Comparison of ENCODE assay signal across 1 cellular context in genomic region chr1:156295391-156295947, GRCh38.
TF ChIP-seq lines count a peak whose summit lies in the region.

TSS of gene GLMP (minus strand) at chr1:156295679. CDS start at chr1:156295645, 34 bp downstream.

TF ChIP-seq in HepG2, 621 proteins besides CTCF, POLR2A, EP300 and RAD21 (continued from another document and continues in another):
- no peak for TF ChIP-seq GPBP1L1 (CRISPR knock-in tag; IDR thresholded peaks at IDR 0.05)
- peak; percentile 79 for TF ChIP-seq POLR2AphosphoS5 (IDR thresholded peaks at IDR 0.05; ENCODE audit: low read depth, low read length)
- TF ChIP-seq ZMYM3 (CRISPR knock-in tag; IDR thresholded peaks at IDR 0.05), result no peak
- TF ChIP-seq ZNF777 (CRISPR knock-in tag; IDR thresholded peaks at IDR 0.05), result peak; percentile 61; the same call in 1 of the 2 replicates
- TF ChIP-seq PITX1 (CRISPR knock-in tag; IDR thresholded peaks at IDR 0.05), result no peak
- no peak for TF ChIP-seq U2AF1 (optimal IDR thresholded peaks at IDR 0.05; ENCODE audit: low read depth, low read length)
- peak; percentile 82 for TF ChIP-seq POLR2G (IDR thresholded peaks at IDR 0.05; ENCODE audit: low read depth, low read length)
- TF ChIP-seq PHF20 (CRISPR knock-in tag; IDR thresholded peaks at IDR 0.05), result peak; percentile 90
- TF ChIP-seq ZNF564 (CRISPR knock-in tag; IDR thresholded peaks at IDR 0.05), result 0 out of 2 replicates have a peak, but pooled peaks have one; percentile 34
- no peak for TF ChIP-seq ZNF280D (CRISPR knock-in tag; IDR thresholded peaks at IDR 0.05)
- no peak for TF ChIP-seq SNRNP70 (IDR thresholded peaks at IDR 0.05; ENCODE audit: low read depth, low read length)
- peak; percentile 43; the same call in 1 of the 2 replicates for TF ChIP-seq ZGPAT (CRISPR knock-in tag; IDR thresholded peaks at IDR 0.05)
- TF ChIP-seq ZMYM2 (CRISPR knock-in tag; IDR thresholded peaks at IDR 0.05), result no peak
- peak; percentile 67; the same call in 1 of the 2 replicates for TF ChIP-seq ARID4A (CRISPR knock-in tag; IDR thresholded peaks at IDR 0.05; ENCODE audit: borderline replicate concordance)
- no peak for TF ChIP-seq HHEX (CRISPR knock-in tag; IDR thresholded peaks at IDR 0.05)
- no peak for TF ChIP-seq SMYD3 (CRISPR knock-in tag; IDR thresholded peaks at IDR 0.05)
- 0 out of 2 replicates have a peak, but pooled peaks have one; percentile 37 for TF ChIP-seq MEIS2 (CRISPR knock-in tag; IDR thresholded peaks at IDR 0.05)
- no peak for TF ChIP-seq ZNF343 (CRISPR knock-in tag; IDR thresholded peaks at IDR 0.05)
- TF ChIP-seq ASH2L (IDR thresholded peaks at IDR 0.05; ENCODE audit: insufficient read length, low read depth, low read length), result peak; percentile 38
- TF ChIP-seq MAFK (conservative IDR thresholded peaks at IDR 0.05 in 1 of 2, IDR thresholded peaks at IDR 0.05 in 1 of 2; ENCODE audit: low read length in 2 of 2), result peak in 1 of 2 experiments; percentile 30; a peak in 1 of 4 replicates
- TF ChIP-seq ZFP36L1 (CRISPR knock-in tag; IDR thresholded peaks at IDR 0.05), result peak; percentile 41; the same call in 1 of the 2 replicates
- peak; percentile 39; the same call in 1 of the 2 replicates for TF ChIP-seq ZNF704 (CRISPR knock-in tag; IDR thresholded peaks at IDR 0.05; ENCODE audit: borderline replicate concordance)
- 0 out of 2 replicates have a peak, but pooled peaks have one; percentile 23 for TF ChIP-seq MEIS1 (CRISPR knock-in tag; IDR thresholded peaks at IDR 0.05; ENCODE audit: borderline replicate concordance)
- no peak for TF ChIP-seq FLYWCH1 (CRISPR knock-in tag; IDR thresholded peaks at IDR 0.05)
- 0 out of 2 replicates have a peak, but pooled peaks have one; percentile 30 for TF ChIP-seq HDAC2 (CRISPR knock-in tag; IDR thresholded peaks at IDR 0.05)
- TF ChIP-seq ELF1 (CRISPR knock-in tag; IDR thresholded peaks at IDR 0.05), result peak; percentile 42
- TF ChIP-seq ZSCAN29 (CRISPR knock-in tag; conservative IDR thresholded peaks at IDR 0.05), result 0 out of 2 replicates have a peak, but pooled peaks have one; percentile 39
- TF ChIP-seq ZFY (CRISPR knock-in tag; IDR thresholded peaks at IDR 0.05), result peak; percentile 31; the same call in 1 of the 2 replicates
- peak; percentile 54; the same call in 1 of the 2 replicates for TF ChIP-seq MAX (IDR thresholded peaks at IDR 0.05)
- peak; percentile 49; the same call in 1 of the 2 replicates for TF ChIP-seq KMT2A (CRISPR knock-in tag; IDR thresholded peaks at IDR 0.05)
- TF ChIP-seq ZNF414 (CRISPR knock-in tag; IDR thresholded peaks at IDR 0.05), result no peak
- peak; percentile 62; the same call in 1 of the 2 replicates for TF ChIP-seq ZNF761 (CRISPR knock-in tag; conservative IDR thresholded peaks at IDR 0.05)
- TF ChIP-seq GTF2F1 (IDR thresholded peaks at IDR 0.05; ENCODE audit: low read length), result no peak
- no peak for TF ChIP-seq ZBTB40 (IDR thresholded peaks at IDR 0.05)
- TF ChIP-seq ZBTB40 (CRISPR knock-in tag; IDR thresholded peaks at IDR 0.05), result peak; percentile 58; the same call in 1 of the 2 replicates
- TF ChIP-seq JUN (CRISPR knock-in tag; IDR thresholded peaks at IDR 0.05), result no peak
- TF ChIP-seq KLF15 (CRISPR knock-in tag; IDR thresholded peaks at IDR 0.05; ENCODE audit: borderline replicate concordance), result no peak
- peak; percentile 66 for TF ChIP-seq TAF1 (CRISPR knock-in tag; IDR thresholded peaks at IDR 0.05)
